ENCODE assay signal across 8 cellular contexts in genomic region chr5:181222630-181223040, GRCh38. TPM values are rescaled to one million over a fixed set of nuclear protein-coding genes. Genes with fewer than 3 reads are reported as not detected.
DNase-seq lines count a peak whose midpoint lies in the region; ATAC-seq and TF ChIP-seq lines count a peak whose summit lies in the region.

No MANE protein-coding gene starts in this region.

- peaks cover 46% of the 10 kb centered on the region for H3K4me1 Mint-ChIP-seq in CD14-positive monocyte

- peaks cover 12 to 17% (median 14%) of the 10 kb centered on the region in 3 donors for H3K27me3 Mint-ChIP-seq in CD14-positive monocyte (ENCODE audit: low read depth in 3 of 3)

- H3K4me1 ChIP-seq in HUES6 (ENCODE audit: control insufficient read depth, insufficient read depth, low read length) (peaks cover 9% of the 10 kb centered on the region; the same call in 1 of the 2 replicates), mucosa of descending colon (ENCODE audit: low read depth) (peaks cover 12% of the 10 kb centered on the region)

- H3K4me3 ChIP-seq in HUES6 (ENCODE audit: low read depth, low read length) (peak overlapping the region; percentile 83), mucosa of descending colon (peak overlapping the region; percentile 67)

- H3K9ac ChIP-seq in HUES6 (ENCODE audit: low read length) = peak overlapping the region; percentile 60

- ATAC-seq in mucosa of descending colon (no peak), GM19463 (IDR thresholded peaks at IDR 0.05; ENCODE audit: unreplicated experiment) (no peak)
- ATAC-seq in activated CD4-positive, CD25-positive, alpha-beta regulatory T cell treated with anti-CD3 and anti-CD28 coated beads, Interleukin-2, amount 50 U/mL, for 24 hours = no peak

- intact Hi-C loops in CD14-positive monocyte (cut with micrococcal nuclease) = loop anchor here (1.0 to 10.0 kb wide), 5 partner anchors 20 to 418 kb away; partner anchors contain the start of genes MGAT1 (in 2 of the 2), RACK1 (in 1 of the 2) and TRIM52 (in 1 of the 2)
- intact Hi-C loops in mucosa of descending colon (cut with DNase I, micrococcal nuclease) = loop anchor here in 1 of 2 donors (2.0 kb wide), 1 partner anchor 34 kb away; no protein-coding TSS in a partner anchor

- H3K9me3 ChIP-seq in HUES6 (ENCODE audit: control insufficient read depth, insufficient read depth, low read depth, low read length) (no peaks in the 10 kb centered on the region), mucosa of descending colon (no peaks in the 10 kb centered on the region)

- peaks cover 2 to 9% of the 10 kb centered on the region in 2 donors for H3K36me3 Mint-ChIP-seq in CD14-positive monocyte

- H3K27ac Mint-ChIP-seq in CD14-positive monocyte = peak overlapping the region; percentile 95 to 99 (median 97)

- no peaks in the 10 kb centered on the region for H3K27me3 ChIP-seq in HUES6 (ENCODE audit: control insufficient read depth, insufficient read depth, low read length)

- DNase-seq in CD14-positive monocyte (ENCODE audit: low spot score) = no peak
- DNase-seq in caudate nucleus (lab: John Stamatoyannopoulos, UW) = no peak
- no peak for DNase-seq in mucosa of descending colon
- DNase-seq in NCI-H2081 (lab: John Stamatoyannopoulos, UW) = no peak
- no peak for DNase-seq in NCI-H1417 treated with DMSO at 0.1 percent for 48 hours (lab: John Stamatoyannopoulos, UW)

- H3K27ac ChIP-seq in HUES6 (ENCODE audit: low read depth, low read length) (no peak overlapping the region), caudate nucleus (ENCODE audit: low read depth, low read length) (peak overlapping the region; percentile 96)

- peaks cover 0 to 12% (median 0%) of the 10 kb centered on the region in 7 donors for H3K9me3 Mint-ChIP-seq in CD14-positive monocyte

- peak overlapping the region; percentile 94 to 95 for H3K4me3 Mint-ChIP-seq in CD14-positive monocyte

- peaks cover 12% of the 10 kb centered on the region for H3K36me3 ChIP-seq in HUES6 (ENCODE audit: control insufficient read depth, insufficient read depth, low read length)
- no peaks in the 10 kb centered on the region for H3K36me3 ChIP-seq in mucosa of descending colon (ENCODE audit: low read depth)

- TF ChIP-seq CTCF in CD14-positive monocyte (IDR thresholded peaks at IDR 0.05) = no peak
- TF ChIP-seq CTCF in mucosa of descending colon (IDR thresholded peaks at IDR 0.05) = no peak

RNA-seq across cellular contexts. Expression of gene TRIM41, which starts 0.4 kb away (rescaled TPM):
- polyA plus RNA-seq in CD14-positive monocyte = under 1 TPM; 0.12 to 0.24 TPM
- total RNA-seq in mucosa of descending colon = 10 to 100 TPM; 25.6 to 34.0 (median 27.6) TPM

RNA-seq across cellular contexts. Expression of gene TRIM7, which starts 17.6 kb away (rescaled TPM):
- 10 to 100 TPM; 10.3 to 12.8 TPM for polyA plus RNA-seq in CD14-positive monocyte
- total RNA-seq in mucosa of descending colon = 1 to 10 TPM; 1.5 to 3.9 (median 3.2) TPM

RNA-seq across cellular contexts. Expression of gene RACK1, which starts 21.1 kb away (rescaled TPM):
- polyA plus RNA-seq in CD14-positive monocyte = 1,000 to 10,000 TPM; 1,150 to 1,195 TPM
- total RNA-seq in mucosa of descending colon = 1,000 to 10,000 TPM; 1,078 to 1,367 (median 1,218) TPM

RNA-seq across cellular contexts. Expression of gene TRIM52, which starts 38.3 kb away (rescaled TPM):
- polyA plus RNA-seq in CD14-positive monocyte = 1 to 10 TPM; 5.7 to 8.5 TPM
- total RNA-seq in mucosa of descending colon = 10 to 100 TPM; 11.6 to 18.8 (median 15.8) TPM
